In the genomic region with DNA sequence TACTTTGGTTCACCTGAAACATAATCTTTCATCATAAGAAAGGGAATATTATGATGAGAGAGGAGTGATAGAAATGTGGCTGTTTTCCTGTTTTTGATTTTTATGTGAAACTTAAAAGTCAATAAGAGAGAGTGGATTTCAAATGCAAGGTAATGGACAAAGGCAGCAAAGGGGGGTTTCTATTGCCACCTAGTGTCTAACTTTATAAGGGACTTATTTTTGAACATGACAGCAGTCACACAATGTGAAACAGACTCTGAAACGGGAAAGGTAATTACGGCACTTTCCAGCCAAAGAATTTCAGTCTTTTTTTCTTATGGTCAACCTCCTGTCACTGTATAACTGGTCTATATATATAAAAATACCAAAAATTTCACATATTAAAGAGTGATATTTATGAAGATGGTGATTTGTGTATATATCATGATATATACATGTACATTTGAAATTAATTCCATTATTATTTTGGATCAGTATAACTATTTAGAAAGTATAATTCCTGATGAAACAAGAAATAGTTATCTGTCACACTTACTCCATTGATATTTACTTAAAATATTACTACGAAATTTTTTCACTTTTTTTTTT, we compare ENCODE assay signal across 8 cellular contexts.
DNase-seq lines count a peak whose midpoint lies in the region; ATAC-seq and TF ChIP-seq lines count a peak whose summit lies in the region.

No MANE protein-coding gene starts in this region.

- peaks cover 56% of the 10 kb centered on the region for H3K27me3 ChIP-seq in HCT116 (ENCODE audit: insufficient read depth, low read length)

- no peaks in the 10 kb centered on the region for H3K79me2 ChIP-seq in HCT116 (ENCODE audit: insufficient read depth, low read length)

- H2AFZ ChIP-seq in HCT116 (ENCODE audit: low read depth, low read length, poor library complexity, severe bottlenecking), result no peak overlapping the region

- no peak overlapping the region for H3K27ac Mint-ChIP-seq in activated CD4-positive, alpha-beta T cell treated with anti-CD3 and anti-CD28 coated beads for 36 hours

- H3K36me3 Mint-ChIP-seq in activated CD4-positive, alpha-beta T cell treated with anti-CD3 and anti-CD28 coated beads for 36 hours (ENCODE audit: low read depth), result no peaks in the 10 kb centered on the region

- H3K4me3 ChIP-seq in HCT116 (replicated peaks in 1 of 2; ENCODE audit: low read depth in 1 of 2, low read length in 2 of 2) (no peak overlapping the region), fibroblast of villous mesenchyme (ENCODE audit: low read depth, low read length) (no peak overlapping the region)

- TF ChIP-seq RAD21 in HCT116 (IDR thresholded peaks at IDR 0.05; ENCODE audit: low read depth), result peak; percentile 66

- no peaks in the 10 kb centered on the region for H3K4me1 ChIP-seq in HCT116 (ENCODE audit: control insufficient read depth in 1 of 2, insufficient read depth in 2 of 2, low read length in 2 of 2)

- BruUV-seq in HCT116 (replicated peaks; lab: Mats Ljungman, UMichigan), result no TSS peak

- peak; percentile 45 to 66 (median 60); a peak in 5 of 6 replicates for TF ChIP-seq CTCF in HCT116 (IDR thresholded peaks at IDR 0.05 in 2 of 3, conservative IDR thresholded peaks at IDR 0.05 in 1 of 3; ENCODE audit: borderline replicate concordance in 1 of 3, insufficient read depth in 1 of 3, low read depth in 2 of 3, low read length in 2 of 3)
- TF ChIP-seq CTCF in LNCAP (IDR thresholded peaks at IDR 0.05), result peak; percentile 55
- peak; percentile 77 for TF ChIP-seq CTCF in fibroblast of villous mesenchyme (IDR thresholded peaks at IDR 0.05; ENCODE audit: insufficient read depth, low read depth, low read length)

- no peak overlapping the region for H3K4me2 ChIP-seq in HCT116 (ENCODE audit: low read length)

- H3K9ac ChIP-seq in HCT116 (ENCODE audit: low read length), result no peak overlapping the region

- no peaks in the 10 kb centered on the region for H3K9me2 ChIP-seq in HCT116 (ENCODE audit: insufficient read depth)

- in situ Hi-C loops in SK-MEL-5 (cut with HindIII; ENCODE audit: low pct_unique_long_range_greater_than_20kb, low sequenced_read_pairs), result no loop called here

- RAD21 ChIA-PET in HCT116 (lab: Charles Lee; ENCODE audit: low non-redundant PET in 1 of 2, low total read pairs in 2 of 2, uncharacterized antibody in 2 of 2, unreplicated experiment in 2 of 2), result no interaction called here

- no peaks in the 10 kb centered on the region for H3K9me3 Mint-ChIP-seq in activated CD4-positive, alpha-beta T cell treated with anti-CD3 and anti-CD28 coated beads for 36 hours (ENCODE audit: low read depth)

- POLR2A ChIA-PET in activated CD4-positive, alpha-beta T cell treated with anti-CD3 and anti-CD28 coated beads for 36 hours (lab: Charles Lee), result no interaction called here
- POLR2A ChIA-PET in HCT116 (lab: Charles Lee), result no interaction called here

- intact Hi-C loops in activated CD4-positive, alpha-beta T cell treated with anti-CD3 and anti-CD28 coated beads for 36 hours (cut with DNase I, micrococcal nuclease), result loop anchor here (1.0 to 10.0 kb wide), 4 partner anchors 161 to 734 kb away; no protein-coding TSS in a partner anchor
- intact Hi-C loops in HCT116 (cut with micrococcal nuclease), result loop anchor here (10.0 kb wide), 1 partner anchor 842 kb away; no protein-coding TSS in a partner anchor

- no peak overlapping the region for H3K27ac ChIP-seq in HCT116 (ENCODE audit: low read depth, low read length)

- H3K4me1 Mint-ChIP-seq in activated CD4-positive, alpha-beta T cell treated with anti-CD3 and anti-CD28 coated beads for 36 hours, result no peaks in the 10 kb centered on the region

- CTCF ChIA-PET in activated CD4-positive, alpha-beta T cell treated with anti-CD3 and anti-CD28 coated beads for 36 hours (lab: Charles Lee), result no interaction called here
- CTCF ChIA-PET in HCT116 (lab: Charles Lee), result interaction anchor here (0.6 kb wide), 1 partner anchor 403 kb away, joined by 3 read pairs; no protein-coding TSS in a partner anchor

- ATAC-seq in activated CD4-positive, alpha-beta T cell treated with anti-CD3 and anti-CD28 coated beads for 36 hours, result peak; percentile 68
- peak; percentile 82 for ATAC-seq in HCT116

- DNase-seq in activated CD4-positive, alpha-beta T cell treated with anti-CD3 and anti-CD28 coated beads for 36 hours, result no peak
- DNase-seq in activated CD4-positive, alpha-beta T cell treated with anti-CD3 and anti-CD28 coated beads, Interleukin-2, amount 50 U/mL, for 48 hours, result no peak
- DNase-seq in HCT116 (ENCODE audit: low read depth, low spot score) (peak; percentile 48), SK-MEL-5 (ENCODE audit: low read depth, low spot score) (peak; percentile 77), fibroblast of villous mesenchyme (ENCODE audit: low read depth) (peak; percentile 84), renal cortical epithelial cell (ENCODE audit: low read depth) (peak; percentile 57)
- no peak for DNase-seq in activated CD4-positive, CD25-positive, alpha-beta regulatory T cell treated with anti-CD3 and anti-CD28 coated beads, Interleukin-2, amount 50 U/mL, for 72 hours

- peaks cover 22% of the 10 kb centered on the region for H3K27me3 Mint-ChIP-seq in activated CD4-positive, alpha-beta T cell treated with anti-CD3 and anti-CD28 coated beads for 36 hours

- TF ChIP-seq POLR2A in HCT116 (IDR thresholded peaks at IDR 0.05; ENCODE audit: borderline replicate concordance, extremely low read depth, insufficient read depth, insufficient read length), result no peak

- no peaks in the 10 kb centered on the region for H3K36me3 ChIP-seq in HCT116 (ENCODE audit: control insufficient read depth in 1 of 2, insufficient read depth in 2 of 2, low read length in 2 of 2)

- H3K9me3 ChIP-seq in HCT116 (ENCODE audit: control insufficient read depth in 1 of 2, insufficient read depth in 1 of 2, low read depth in 1 of 2, low read length in 2 of 2), result no peaks in the 10 kb centered on the region

- no peak overlapping the region for H3K4me3 Mint-ChIP-seq in activated CD4-positive, alpha-beta T cell treated with anti-CD3 and anti-CD28 coated beads for 36 hours

- no peaks in the 10 kb centered on the region for H4K20me1 ChIP-seq in HCT116 (ENCODE audit: insufficient read depth)

TF ChIP-seq in HCT116, 20 proteins besides CTCF, POLR2A, EP300 and RAD21:
- TF ChIP-seq FOSL1 (IDR thresholded peaks at IDR 0.05; ENCODE audit: low read depth), result no peak
- TF ChIP-seq JUND (IDR thresholded peaks at IDR 0.05), result 0 out of 2 replicates have a peak, but pooled peaks have one; percentile 11

Comparison
In these comparisons a context has a peak if more than half of its experiments do, and no peak if none do; other contexts are left out.
1. DNase-seq: peak in HCT116 (single experiment), SK-MEL-5 (single experiment), fibroblast of villous mesenchyme (single experiment) and renal cortical epithelial cell (single experiment); none in activated CD4-positive, alpha-beta T cell treated with anti-CD3 and anti-CD28 coated beads for 36 hours (single experiment), activated CD4-positive, alpha-beta T cell treated with anti-CD3 and anti-CD28 coated beads, Interleukin-2, amount 50 U/mL, for 48 hours (0 of 2) and activated CD4-positive, CD25-positive, alpha-beta regulatory T cell treated with anti-CD3 and anti-CD28 coated beads, Interleukin-2, amount 50 U/mL, for 72 hours (single experiment).
2. Peak in every context shown above with its lines, with median percentiles within 50 percentile points of each other: CTCF ChIP-seq.